Comparison of ENCODE assay signal across 13 cellular contexts in genomic region chr16:71327720-71328119, GRCh38.
DNase-seq lines count a peak whose midpoint lies in the region; ATAC-seq lines count a peak whose summit lies in the region.
"Had no signal": no experiment of that assay in that cellular context is flagged by ENCODE, and none has a peak within 500 bp of the region (broad histone marks: within the 10 kb centered on the region; RNA-seq: fewer than 3 reads in every experiment).

No MANE protein-coding gene starts in this region.

- H3K27ac ChIP-seq in epithelial cell of prostate = peak overlapping the region; percentile 4
- H3K27ac ChIP-seq: GM23248 had no signal

- no peak for ATAC-seq in HG02610 (IDR thresholded peaks at IDR 0.05; ENCODE audit: unreplicated experiment)
- no peak for ATAC-seq in HG03135 (IDR thresholded peaks at IDR 0.05; ENCODE audit: unreplicated experiment)
- no peak for ATAC-seq in HG02571 (IDR thresholded peaks at IDR 0.05; ENCODE audit: unreplicated experiment)

- DNase-seq in RKO (ENCODE audit: low spot score) (peak; percentile 40), epithelial cell of prostate (ENCODE audit: low read depth, low spot score) (no peak), kidney tubule cell (ENCODE audit: low spot score) (peak; percentile 74)
- DNase-seq: CD4-positive, alpha-beta memory T cell; COR-L47; DMS153; DND-41; GM23248; H7; HCEC 1CT had no signal
